In the genomic region with DNA sequence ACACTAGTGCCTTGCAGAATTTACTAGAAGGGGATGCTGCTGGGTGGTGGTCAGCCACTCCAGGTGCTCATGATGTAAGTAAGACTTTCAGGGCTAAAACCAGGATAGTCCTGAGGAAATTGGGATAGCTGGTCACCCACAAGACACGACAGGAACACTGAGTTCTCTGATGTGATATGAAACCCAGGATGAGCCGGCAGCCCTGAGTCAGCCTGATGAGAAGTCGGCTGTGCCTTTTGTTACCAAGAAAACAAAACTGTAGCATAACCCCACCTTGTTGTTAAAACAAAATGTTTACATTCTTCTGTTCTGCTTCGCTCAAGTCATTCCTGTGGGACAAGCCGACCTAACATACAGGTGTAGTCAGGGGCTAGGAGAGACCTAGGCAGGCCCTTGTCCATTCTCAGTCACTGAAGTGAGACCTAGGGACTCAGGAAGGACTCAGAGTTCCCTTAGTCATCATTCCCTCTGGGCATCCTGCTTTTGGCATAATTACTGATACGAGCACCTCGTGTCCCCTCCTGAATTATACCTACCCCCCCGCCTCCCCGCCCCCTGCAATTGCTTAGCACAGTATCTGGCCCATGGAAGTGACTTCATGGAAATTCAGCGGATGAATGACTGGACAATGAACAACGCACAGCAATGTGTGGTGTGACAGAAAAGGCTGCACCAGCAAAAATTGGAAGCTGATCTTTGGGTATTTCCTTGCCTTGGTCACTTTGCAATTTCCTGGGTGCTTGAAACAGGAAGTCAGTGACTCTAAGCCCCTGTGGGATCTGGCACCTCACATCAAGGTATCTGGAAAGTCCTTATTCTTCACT, we compare ENCODE assay signal across 9 cellular contexts. TPM values are rescaled to one million over a fixed set of nuclear protein-coding genes. Genes with fewer than 3 reads are reported as not detected.
DNase-seq lines count a peak whose midpoint lies in the region; ATAC-seq, FAIRE-seq and TF ChIP-seq lines count a peak whose summit lies in the region.
"Had no signal": no experiment of that assay in that cellular context is flagged by ENCODE, and none has a peak within 500 bp of the region (broad histone marks: within the 10 kb centered on the region; RNA-seq: fewer than 3 reads in every experiment).

No MANE protein-coding gene starts in this region.

- no peak overlapping the region for H3K18ac ChIP-seq in neuronal stem cell (ENCODE audit: low read length)

- peaks cover 3 to 6% of the 10 kb centered on the region in 2 donors for H3K4me1 ChIP-seq in neuronal stem cell (ENCODE audit: control insufficient read depth in 2 of 2, insufficient read depth in 1 of 2, low read depth in 1 of 2, low read length in 2 of 2)
- H3K4me1 ChIP-seq: gastrocnemius medialis had no signal

- H3K4ac ChIP-seq in neuronal stem cell (ENCODE audit: low read length), result no peak overlapping the region

- no peaks in the 10 kb centered on the region for H3K36me3 ChIP-seq in bronchial epithelial cell (ENCODE audit: control insufficient read depth, insufficient read depth, low read length)
- H3K36me3 ChIP-seq in neuronal stem cell (replicated peaks in 1 of 2; ENCODE audit: control insufficient read depth in 2 of 2, insufficient read depth in 2 of 2, low read length in 2 of 2), result no peaks in the 10 kb centered on the region
- H3K36me3 ChIP-seq: gastrocnemius medialis had no signal

- H3K79me1 ChIP-seq in neuronal stem cell (ENCODE audit: low read depth, low read length), result no peaks in the 10 kb centered on the region

- H3K14ac ChIP-seq in neuronal stem cell (ENCODE audit: low read length), result no peak overlapping the region

- no peaks in the 10 kb centered on the region for H3K27me3 ChIP-seq in bronchial epithelial cell (ENCODE audit: control insufficient read depth, insufficient read depth, low read length)
- peaks cover 0 to 6% (median 0%) of the 10 kb centered on the region in 3 experiments for H3K27me3 ChIP-seq in neuronal stem cell (ENCODE audit: control insufficient read depth in 3 of 3, insufficient read depth in 3 of 3, low read depth in 1 of 3, low read length in 3 of 3)
- H3K27me3 ChIP-seq: gastrocnemius medialis had no signal

- H3K9me3 ChIP-seq in neuronal stem cell (replicated peaks in 1 of 2; ENCODE audit: control insufficient read depth in 2 of 2, insufficient read depth in 1 of 2, low read depth in 1 of 2, low read length in 2 of 2), result no peaks in the 10 kb centered on the region
- H3K9me3 ChIP-seq: gastrocnemius medialis had no signal

- H3K4me2 ChIP-seq in neuronal stem cell (ENCODE audit: insufficient read depth, low read length, poor library complexity, severe bottlenecking), result no peak overlapping the region

- no peak overlapping the region for H3K4me3 Mint-ChIP-seq in glutamatergic neuron (ENCODE audit: unreplicated experiment)

- H2AK5ac ChIP-seq in neuronal stem cell (ENCODE audit: low read depth, low read length), result no peak overlapping the region

- no peak overlapping the region for H2BK15ac ChIP-seq in neuronal stem cell (ENCODE audit: low read length)

- H4K91ac ChIP-seq in neuronal stem cell (ENCODE audit: low read depth, low read length, poor library complexity), result no peak overlapping the region

- H2BK12ac ChIP-seq in neuronal stem cell (ENCODE audit: low read length), result no peak overlapping the region

- DNase-seq in D341Med (ENCODE audit: low spot score) (peak; percentile 3), RCC 7860 (ENCODE audit: low spot score) (peak; percentile 61), bronchial epithelial cell (ENCODE audit: low read depth) (peak; percentile 85), neuronal stem cell (ENCODE audit: low spot score) (no peak), NCI-H1930 (lab: John Stamatoyannopoulos, UW) (no peak), glutamatergic neuron (no peak), NCI-H1436 (lab: John Stamatoyannopoulos, UW) (no peak)

- H2BK5ac ChIP-seq in neuronal stem cell (ENCODE audit: low read length), result no peak overlapping the region

- no CpG with 5 or more reads among the region's 11 CpGs for WGBS in neuronal stem cell (ENCODE audit: extremely low coverage in 2 of 2, insufficient read length in 2 of 2, insufficient replicate concordance in 1 of 2), 2 donors

- no peak overlapping the region for H3K9ac ChIP-seq in neuronal stem cell (ENCODE audit: low read depth, low read length, poor library complexity)

- no peak overlapping the region for H4K8ac ChIP-seq in neuronal stem cell (ENCODE audit: low read depth, low read length)

- FAIRE-seq in RCC 7860 (lab: Jason Lieb, UNC), result no peak
- FAIRE-seq in bronchial epithelial cell (lab: Jason Lieb, UNC), result peak; percentile 64

- no peak for ATAC-seq in HG03432 (IDR thresholded peaks at IDR 0.05; ENCODE audit: unreplicated experiment)

- TF ChIP-seq CTCF in bronchial epithelial cell (IDR thresholded peaks at IDR 0.05; ENCODE audit: insufficient read depth, low read length, severe bottlenecking) (no peak), glutamatergic neuron (IDR thresholded peaks at IDR 0.05; ENCODE audit: partially characterized antibody, unreplicated experiment) (no peak)

- no peak overlapping the region for H3K23ac ChIP-seq in neuronal stem cell (ENCODE audit: low read depth, low read length, poor library complexity)

- no peaks in the 10 kb centered on the region for H3K4me1 Mint-ChIP-seq in glutamatergic neuron (ENCODE audit: low read depth, unreplicated experiment)

- H3K27ac Mint-ChIP-seq in glutamatergic neuron (ENCODE audit: unreplicated experiment), result no peak overlapping the region

- peak overlapping the region; percentile 66 for H2AFZ ChIP-seq in neuronal stem cell (ENCODE audit: low read length)

- H3K27me3 Mint-ChIP-seq in glutamatergic neuron (ENCODE audit: unreplicated experiment), result no peaks in the 10 kb centered on the region

- H3K4me3 ChIP-seq in bronchial epithelial cell (ENCODE audit: low read depth, low read length), result no peak overlapping the region
- H3K4me3 ChIP-seq in neuronal stem cell (ENCODE audit: low read length in 2 of 2), result no peak overlapping the region
- H3K4me3 ChIP-seq: gastrocnemius medialis had no signal

- no peaks in the 10 kb centered on the region for H3K9me3 Mint-ChIP-seq in glutamatergic neuron (ENCODE audit: unreplicated experiment)

- no peaks in the 10 kb centered on the region for H3K36me3 Mint-ChIP-seq in glutamatergic neuron (ENCODE audit: unreplicated experiment)

- no peak overlapping the region for H3K27ac ChIP-seq in neuronal stem cell (replicated peaks; ENCODE audit: low read length)

- no peak overlapping the region for H2BK120ac ChIP-seq in neuronal stem cell (ENCODE audit: low read depth, low read length)

RNA-seq across cellular contexts. Expression of a gene that starts 31.9 kb away (rescaled TPM):
- total RNA-seq in bronchial epithelial cell (1.3 and 2.6 TPM in 2 replicates), glutamatergic neuron (ENCODE audit: unreplicated experiment) (not detected)
- 0.29 TPM for polyA plus RNA-seq in neuronal stem cell (2013, experiment 1 of 2)
- 0.28 TPM for polyA plus RNA-seq in neuronal stem cell (2013, experiment 2 of 2)

Comparison
In these comparisons a context has a peak if more than half of its experiments do, and no peak if none do; other contexts are left out.
1. DNase-seq: peak in D341Med (single experiment), RCC 7860 (single experiment) and bronchial epithelial cell (single experiment); none in neuronal stem cell (single experiment), NCI-H1930 (0 of 2), glutamatergic neuron (single experiment) and NCI-H1436 (single experiment).